Comparison of ENCODE assay signal across 8 cellular contexts in genomic region chrX:38664285-38664684, GRCh38.
DNase-seq lines count a peak whose midpoint lies in the region; ATAC-seq and TF ChIP-seq lines count a peak whose summit lies in the region.

No MANE protein-coding gene starts in this region.

- CTCF ChIA-PET in CD8-positive, alpha-beta T cell (lab: Charles Lee): no interaction called here

- H3K4me1 ChIP-seq in left ventricle myocardium inferior: no peaks in the 10 kb centered on the region
- no peaks in the 10 kb centered on the region for H3K4me1 ChIP-seq in mesendoderm (ENCODE audit: control insufficient read depth, low read depth, low read length)
- H3K4me1 ChIP-seq in CD8-positive, alpha-beta T cell (ENCODE audit: insufficient read depth, low read length): no peaks in the 10 kb centered on the region

- H3K9me3 ChIP-seq in left ventricle myocardium inferior (replicated peaks): no peaks in the 10 kb centered on the region
- H3K9me3 ChIP-seq in CD8-positive, alpha-beta T cell (ENCODE audit: low read length): no peaks in the 10 kb centered on the region

- no peak overlapping the region for H2BK5ac ChIP-seq in mesendoderm (ENCODE audit: low read length)

- POLR2A ChIA-PET in CD8-positive, alpha-beta T cell (lab: Charles Lee): no interaction called here

- no peaks in the 10 kb centered on the region for H3K9me3 Mint-ChIP-seq in CD8-positive, alpha-beta T cell

- no peak overlapping the region for H3K27ac Mint-ChIP-seq in CD8-positive, alpha-beta T cell

- DNase-seq in left ventricle myocardium inferior: no peak
- DNase-seq in left ventricle myocardium superior: no peak
- peak; percentile 27 for DNase-seq in NCI-H1694 treated with DMSO at 0.1 percent for 48 hours (lab: John Stamatoyannopoulos, UW)
- peak; percentile 15 for DNase-seq in brain microvascular endothelial cell
- peak; percentile 48 for DNase-seq in mesendoderm
- DNase-seq in CD8-positive, alpha-beta T cell: no peak
- no peak for DNase-seq in GOT3 (lab: John Stamatoyannopoulos, UW)

- no peak overlapping the region for H2AK5ac ChIP-seq in mesendoderm (ENCODE audit: low read length)

- H3K79me1 ChIP-seq in mesendoderm (ENCODE audit: low read length): no peaks in the 10 kb centered on the region

- H3K9ac ChIP-seq in mesendoderm (ENCODE audit: low read length): no peak overlapping the region

- no peak overlapping the region for H3K4me2 ChIP-seq in mesendoderm (ENCODE audit: low read length)

- no peak overlapping the region for H4K8ac ChIP-seq in mesendoderm (ENCODE audit: low read depth, low read length)

- no CpG with 5 or more reads among the region's 5 CpGs for WGBS in mesendoderm (ENCODE audit: extremely low coverage, insufficient coverage, low lambda C conversion rate)

- H2BK120ac ChIP-seq in mesendoderm (ENCODE audit: low read depth, low read length): no peak overlapping the region

- ATAC-seq in left ventricle myocardium superior (no peak), GM21825 (IDR thresholded peaks at IDR 0.05; ENCODE audit: unreplicated experiment) (no peak)
- ATAC-seq in CD8-positive, alpha-beta T cell: no peak

- no peaks in the 10 kb centered on the region for H3K27me3 ChIP-seq in left ventricle myocardium inferior (ENCODE audit: low read depth)
- no peaks in the 10 kb centered on the region for H3K27me3 ChIP-seq in brain microvascular endothelial cell (replicated peaks)
- H3K27me3 ChIP-seq in mesendoderm (ENCODE audit: insufficient read depth, low read length, poor library complexity): no peaks in the 10 kb centered on the region
- H3K27me3 ChIP-seq in CD8-positive, alpha-beta T cell (ENCODE audit: insufficient read depth, low read length): no peaks in the 10 kb centered on the region

- no peaks in the 10 kb centered on the region for H3K36me3 Mint-ChIP-seq in CD8-positive, alpha-beta T cell

- no peak overlapping the region for H4K5ac ChIP-seq in mesendoderm (ENCODE audit: low read length)

- H3K23ac ChIP-seq in mesendoderm (ENCODE audit: low read length): no peak overlapping the region

- peak; percentile 52 for TF ChIP-seq CTCF in left ventricle myocardium inferior (IDR thresholded peaks at IDR 0.05; ENCODE audit: borderline replicate concordance)
- TF ChIP-seq CTCF in brain microvascular endothelial cell (IDR thresholded peaks at IDR 0.05; ENCODE audit: low read depth, low read length, missing control alignments): peak; percentile 63
- no peak for TF ChIP-seq CTCF in CD8-positive, alpha-beta T cell (IDR thresholded peaks at IDR 0.05)

- no peaks in the 10 kb centered on the region for H3K36me3 ChIP-seq in left ventricle myocardium inferior
- H3K36me3 ChIP-seq in brain microvascular endothelial cell (replicated peaks): no peaks in the 10 kb centered on the region
- no peaks in the 10 kb centered on the region for H3K36me3 ChIP-seq in mesendoderm (ENCODE audit: control insufficient read depth, insufficient read depth, low read length)
- H3K36me3 ChIP-seq in CD8-positive, alpha-beta T cell (ENCODE audit: insufficient read depth, low read length): no peaks in the 10 kb centered on the region

- no peak overlapping the region for H2BK15ac ChIP-seq in mesendoderm (replicated peaks; ENCODE audit: low read depth)

- H3K4me3 Mint-ChIP-seq in CD8-positive, alpha-beta T cell: no peak overlapping the region

- no peak overlapping the region for H3K56ac ChIP-seq in mesendoderm (ENCODE audit: low read length)

- H3K4ac ChIP-seq in mesendoderm (ENCODE audit: low read depth, low read length): no peak overlapping the region

- no peaks in the 10 kb centered on the region for H3K79me2 ChIP-seq in mesendoderm (ENCODE audit: control insufficient read depth, insufficient read depth, low read length)

- no peak overlapping the region for H3K4me3 ChIP-seq in left ventricle myocardium inferior
- H3K4me3 ChIP-seq in brain microvascular endothelial cell (ENCODE audit: low read depth, low read length): no peak overlapping the region
- no peak overlapping the region for H3K4me3 ChIP-seq in mesendoderm (ENCODE audit: low read length)
- no peak overlapping the region for H3K4me3 ChIP-seq in CD8-positive, alpha-beta T cell (ENCODE audit: low read depth, low read length)

- intact Hi-C loops in left ventricle myocardium inferior (cut with micrococcal nuclease): no loop called here
- intact Hi-C loops in left ventricle myocardium superior (cut with micrococcal nuclease): no loop called here
- intact Hi-C loops in CD8-positive, alpha-beta T cell (cut with DNase I, micrococcal nuclease): no loop called here

- no peaks in the 10 kb centered on the region for H3K27me3 Mint-ChIP-seq in CD8-positive, alpha-beta T cell (ENCODE audit: low read depth)

- in situ Hi-C loops in brain microvascular endothelial cell (cut with HindIII; ENCODE audit: low pct_ligation_motif_present, low sequenced_read_pairs): no loop called here

- H3K27ac ChIP-seq in left ventricle myocardium inferior (replicated peaks): no peak overlapping the region
- no peak overlapping the region for H3K27ac ChIP-seq in brain microvascular endothelial cell
- H3K27ac ChIP-seq in mesendoderm (ENCODE audit: low read depth, low read length): no peak overlapping the region
- no peak overlapping the region for H3K27ac ChIP-seq in CD8-positive, alpha-beta T cell (ENCODE audit: low read depth, low read length)

- H3K4me1 Mint-ChIP-seq in CD8-positive, alpha-beta T cell (ENCODE audit: low read depth): no peaks in the 10 kb centered on the region

- no peak overlapping the region for H3K18ac ChIP-seq in mesendoderm (ENCODE audit: low read length)

Comparison
In these comparisons a context has a peak if more than half of its experiments do, and no peak if none do; other contexts are left out.
1. DNase-seq: peak in NCI-H1694 treated with DMSO at 0.1 percent for 48 hours (single experiment), brain microvascular endothelial cell (single experiment) and mesendoderm (single experiment); none in left ventricle myocardium inferior (single experiment), left ventricle myocardium superior (single experiment), CD8-positive, alpha-beta T cell (0 of 7) and GOT3 (single experiment).